ENCODE assay signal across 8 cellular contexts in genomic region chr9:99820330-99821186, GRCh38. TPM values are rescaled to one million over a fixed set of nuclear protein-coding genes. Genes with fewer than 3 reads are reported as not detected.
DNase-seq lines count a peak whose midpoint lies in the region; ATAC-seq and TF ChIP-seq lines count a peak whose summit lies in the region.

No MANE protein-coding gene starts in this region.

- H3K4me1 ChIP-seq in left lung = peaks cover 16 to 62% of the 10 kb centered on the region in 2 donors

- peak overlapping the region; percentile 99 to 100 for H3K27ac ChIP-seq in left lung

- intact Hi-C loops in left lung (cut with DNase I) = no loop called here

- peak; percentile 22 for ATAC-seq in left lung
- no peak for ATAC-seq in GM18520 (IDR thresholded peaks at IDR 0.05; ENCODE audit: unreplicated experiment)
- ATAC-seq in HG03439 (IDR thresholded peaks at IDR 0.05; ENCODE audit: unreplicated experiment) = no peak

- TF ChIP-seq CTCF in GM10266 (IDR thresholded peaks at IDR 0.05; ENCODE audit: control insufficient read depth, insufficient read depth, low read depth, missing control alignments) (no peak), left lung (IDR thresholded peaks at IDR 0.05) (no peak)

- peak overlapping the region; percentile 60 to 79 for H3K4me3 ChIP-seq in left lung

- no peaks in the 10 kb centered on the region for H3K9me3 ChIP-seq in left lung

- H3K36me3 ChIP-seq in left lung = no peaks in the 10 kb centered on the region

- DNase-seq in GM10266 (ENCODE audit: extremely low spot score) (peak; percentile 70), NCI-H1092 treated with DMSO at 0.1 percent for 48 hours (lab: John Stamatoyannopoulos, UW) (peak; percentile 62), dermis blood vessel endothelial cell (peak; percentile 67), left lung (peak in 1 of 2 donors; percentile 78)
- DNase-seq in activated CD4-positive, alpha-beta T cell treated with anti-CD3 and anti-CD28 coated beads for 48 hours = peak; percentile 76
- DNase-seq in stimulated activated CD4-positive, alpha-beta T cell treated with anti-CD3 and anti-CD28 coated beads, Interleukin-4, amount 100 ng/mL, for 48 hours (ENCODE audit: low read depth in 2 of 2) = peak; percentile 43 to 47

- peaks cover 14 to 35% of the 10 kb centered on the region in 2 donors for H3K27me3 ChIP-seq in left lung

RNA-seq across cellular contexts. Expression of gene NR4A3, which starts 1.1 kb away (rescaled TPM):
- total RNA-seq in dermis blood vessel endothelial cell = 0.05 TPM in 1 of 2 replicates, not detected in the other
- total RNA-seq in left lung = 1 to 10 TPM; 4.9 to 6.2 TPM
